9 cellular contexts compared by ENCODE assay signal in the genomic region with DNA sequence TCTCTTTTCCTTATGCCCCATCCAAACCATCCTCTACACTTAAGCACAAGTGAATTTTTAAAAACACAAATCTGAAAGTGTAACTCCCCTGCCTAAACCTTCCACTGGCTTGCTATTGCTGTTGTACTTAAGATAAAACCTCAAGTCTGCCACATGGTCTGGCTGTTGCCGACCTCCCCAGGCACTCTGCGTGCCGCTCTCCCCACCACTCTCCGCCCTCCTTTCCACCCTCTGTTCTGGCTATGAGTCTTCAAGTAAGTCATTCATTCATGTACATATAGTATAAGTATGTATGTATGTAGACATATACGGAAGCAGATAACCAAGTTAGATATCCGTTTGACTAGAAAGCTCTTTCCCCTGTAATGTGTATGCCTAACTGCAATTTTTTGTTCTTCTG.
DNase-seq lines count a peak whose midpoint lies in the region; ATAC-seq lines count a peak whose summit lies in the region.
"Had no signal": no experiment of that assay in that cellular context is flagged by ENCODE, and none has a peak within 500 bp of the region (broad histone marks: within the 10 kb centered on the region; RNA-seq: fewer than 3 reads in every experiment).

No MANE protein-coding gene starts in this region.

- H3K36me3 Mint-ChIP-seq in activated T-helper 1 cell treated with anti-CD3 and anti-CD28 coated beads, Interleukin-12 subunit alpha, Interleukin-12 subunit beta, Interleukin-2, Interleukin-4 antibody, amounts not matched to agents 30 ng/mL and 10 ng/mL and 1 ng/mL, durations not matched to agents 14 hours and 24 hours and 36 hours (ENCODE audit: low read depth) = peaks cover 6% of the 10 kb centered on the region

- H3K27me3 Mint-ChIP-seq in activated T-helper 1 cell treated with anti-CD3 and anti-CD28 coated beads, Interleukin-12 subunit alpha, Interleukin-12 subunit beta, Interleukin-2, Interleukin-4 antibody, amounts not matched to agents 30 ng/mL and 10 ng/mL and 1 ng/mL, durations not matched to agents 14 hours and 24 hours and 36 hours (ENCODE audit: insufficient read depth) = no peaks in the 10 kb centered on the region

- H3K9me3 Mint-ChIP-seq in activated T-helper 1 cell treated with anti-CD3 and anti-CD28 coated beads, Interleukin-12 subunit alpha, Interleukin-12 subunit beta, Interleukin-2, Interleukin-4 antibody, amounts not matched to agents 30 ng/mL and 10 ng/mL and 1 ng/mL, durations not matched to agents 14 hours and 24 hours and 36 hours = peaks cover 8% of the 10 kb centered on the region

- ATAC-seq in GM18909 (IDR thresholded peaks at IDR 0.05; ENCODE audit: poor library complexity, unreplicated experiment) = peak; percentile 66
- peak; percentile 78 for ATAC-seq in HG03378 (IDR thresholded peaks at IDR 0.05; ENCODE audit: unreplicated experiment)
- ATAC-seq in left lobe of liver = no peak

- DNase-seq in activated T-helper 1 cell treated with anti-CD3 and anti-CD28 coated beads, Interleukin-12 subunit alpha, Interleukin-12 subunit beta, Interleukin-2, Interleukin-4 antibody, amounts not matched to agents 30 ng/mL and 10 ng/mL and 1 ng/mL, durations not matched to agents 14 hours and 24 hours and 36 hours (ENCODE audit: low spot score) = peak; percentile 75
- DNase-seq in stimulated activated CD4-positive, alpha-beta T cell treated with anti-CD3 and anti-CD28 coated beads, Interleukin-4, amount 100 ng/mL, for 4 hours = peak; percentile 56
- DNase-seq in A172 (ENCODE audit: low spot score) = no peak
- no peak for DNase-seq in NCI-H1105 (lab: John Stamatoyannopoulos, UW)
- no peak for DNase-seq in MV-4-11 (lab: John Stamatoyannopoulos, UW)
- no peak for DNase-seq in left lobe of liver (ENCODE audit: low spot score)
- DNase-seq: NCI-H748 treated with DMSO at 0.1 percent for 48 hours had no signal

- H3K4me3 Mint-ChIP-seq in activated T-helper 1 cell treated with anti-CD3 and anti-CD28 coated beads, Interleukin-12 subunit alpha, Interleukin-12 subunit beta, Interleukin-2, Interleukin-4 antibody, amounts not matched to agents 30 ng/mL and 10 ng/mL and 1 ng/mL, durations not matched to agents 14 hours and 24 hours and 36 hours = peak overlapping the region; percentile 38

- intact Hi-C loops in activated T-helper 1 cell treated with anti-CD3 and anti-CD28 coated beads, Interleukin-12 subunit alpha, Interleukin-12 subunit beta, Interleukin-2, Interleukin-4 antibody, amounts not matched to agents 30 ng/mL and 10 ng/mL and 1 ng/mL, durations not matched to agents 14 hours and 24 hours and 36 hours (cut with micrococcal nuclease) = loop anchor here (1.0 to 5.0 kb wide), 11 partner anchors 109 to 1533 kb away; a partner anchor contains a TSS

- H3K4me1 Mint-ChIP-seq in activated T-helper 1 cell treated with anti-CD3 and anti-CD28 coated beads, Interleukin-12 subunit alpha, Interleukin-12 subunit beta, Interleukin-2, Interleukin-4 antibody, amounts not matched to agents 30 ng/mL and 10 ng/mL and 1 ng/mL, durations not matched to agents 14 hours and 24 hours and 36 hours (ENCODE audit: low read depth) = peaks cover 85% of the 10 kb centered on the region

- H3K27ac Mint-ChIP-seq in activated T-helper 1 cell treated with anti-CD3 and anti-CD28 coated beads, Interleukin-12 subunit alpha, Interleukin-12 subunit beta, Interleukin-2, Interleukin-4 antibody, amounts not matched to agents 30 ng/mL and 10 ng/mL and 1 ng/mL, durations not matched to agents 14 hours and 24 hours and 36 hours = peak overlapping the region; percentile 87

Comparison
In these comparisons a context has a peak if more than half of its experiments do, and no peak if none do; other contexts are left out.
1. DNase-seq: peak in activated T-helper 1 cell treated with anti-CD3 and anti-CD28 coated beads, Interleukin-12 subunit alpha, Interleukin-12 subunit beta, Interleukin-2, Interleukin-4 antibody, amounts not matched to agents 30 ng/mL and 10 ng/mL and 1 ng/mL, durations not matched to agents 14 hours and 24 hours and 36 hours (single experiment) and stimulated activated CD4-positive, alpha-beta T cell treated with anti-CD3 and anti-CD28 coated beads, Interleukin-4, amount 100 ng/mL, for 4 hours (2 of 2); none in A172 (single experiment), NCI-H1105 (single experiment), MV-4-11 (single experiment) and left lobe of liver (single experiment).